9 cellular contexts compared by ENCODE assay signal in genomic region chr7:131557521-131558385, GRCh38. TPM values are rescaled to one million over a fixed set of nuclear protein-coding genes. Genes with fewer than 3 reads are reported as not detected.
DNase-seq lines count a peak whose midpoint lies in the region; ATAC-seq and TF ChIP-seq lines count a peak whose summit lies in the region.
"Had no signal": no experiment of that assay in that cellular context is flagged by ENCODE, and none has a peak within 500 bp of the region (broad histone marks: within the 10 kb centered on the region; RNA-seq: fewer than 3 reads in every experiment).

No MANE protein-coding gene starts in this region.

- POLR2A ChIA-PET in AG04449 (lab: Yijun Ruan, JAX): no interaction called here
- POLR2A ChIA-PET in IMR-90 (lab: Charles Lee; ENCODE audit: unreplicated experiment): no interaction called here

- CTCF ChIA-PET in AG04449 (lab: Yijun Ruan, JAX) (interaction anchor here (1.1 to 2.1 kb wide), 6 partner anchors 10 to 98 kb away, joined by 4 to 9 read pairs (median 5); no protein-coding TSS in a partner anchor), IMR-90 (lab: Yijun Ruan, JAX) (no interaction called here)

- no peaks in the 10 kb centered on the region for H3K9me3 Mint-ChIP-seq in stimulated activated naive CD8-positive, alpha-beta T cell treated with anti-CD3 and anti-CD28 coated beads, Interleukin-15, amount 100 ng/mL, for 72 hours

- no peak overlapping the region for H2AK5ac ChIP-seq in IMR-90 (ENCODE audit: low read depth, low read length)

- H3K23ac ChIP-seq in IMR-90 (ENCODE audit: low read depth, low read length): peak overlapping the region; percentile 58; the same call in 1 of the 2 replicates

- H4K5ac ChIP-seq in IMR-90 (ENCODE audit: low read depth, low read length): no peak overlapping the region

- peak overlapping the region; percentile 96 for H2AFZ ChIP-seq in IMR-90 (replicated peaks; ENCODE audit: low read length, poor library complexity)

- no peak overlapping the region for H2BK20ac ChIP-seq in IMR-90 (ENCODE audit: low read depth, low read length)

- no peak overlapping the region for H3K27ac Mint-ChIP-seq in stimulated activated naive CD8-positive, alpha-beta T cell treated with anti-CD3 and anti-CD28 coated beads, Interleukin-15, amount 100 ng/mL, for 72 hours

- no peak overlapping the region; the same call in 1 of the 2 replicates for H2BK120ac ChIP-seq in IMR-90 (ENCODE audit: low read depth, low read length)

- in situ Hi-C loops in IMR-90 (cut with MboI; ENCODE audit: low sequenced_read_pairs): no loop called here

- H3K4me1 ChIP-seq in IMR-90 (ENCODE audit: control insufficient read depth, insufficient read depth, low read length) (0 out of 2 replicates have a peak, but pooled peaks cover 4% of the 10 kb centered on the region), ectodermal cell (ENCODE audit: control insufficient read depth, insufficient read depth, low read length) (peaks cover 13% of the 10 kb centered on the region), muscle layer of duodenum (ENCODE audit: control insufficient read depth in 1 of 2, insufficient read depth in 2 of 2, low read length in 2 of 2) (peaks cover 0 to 19% of the 10 kb centered on the region in 2 donors)

- H3K36me3 ChIP-seq in IMR-90 (ENCODE audit: control insufficient read depth, insufficient read depth, low read length) (no peaks in the 10 kb centered on the region), ectodermal cell (ENCODE audit: control insufficient read depth, insufficient read depth, low read length) (no peaks in the 10 kb centered on the region), muscle layer of duodenum (ENCODE audit: control insufficient read depth in 1 of 2, insufficient read depth in 2 of 2, low read length in 2 of 2) (no peaks in the 10 kb centered on the region)

- peak overlapping the region; percentile 64 for H3K4me2 ChIP-seq in IMR-90 (ENCODE audit: low read depth, low read length)

- no peak overlapping the region for H2BK15ac ChIP-seq in IMR-90 (ENCODE audit: low read depth, low read length)

- H3K9me3 ChIP-seq in IMR-90 (ENCODE audit: control insufficient read depth, insufficient read depth, low read length) (no peaks in the 10 kb centered on the region), ectodermal cell (ENCODE audit: control insufficient read depth, low read length) (no peaks in the 10 kb centered on the region), muscle layer of duodenum (ENCODE audit: control insufficient read depth in 1 of 2, low read length in 2 of 2) (no peaks in the 10 kb centered on the region)

- peak overlapping the region; percentile 12 for H4K91ac ChIP-seq in IMR-90 (ENCODE audit: insufficient read depth, low read depth, low read length)

- peak overlapping the region; percentile 42 for H2AK9ac ChIP-seq in IMR-90 (replicated peaks; ENCODE audit: low read depth, low read length, poor library complexity)

- peaks cover 6% of the 10 kb centered on the region; the same call in 1 of the 2 replicates for H3K9me1 ChIP-seq in IMR-90 (ENCODE audit: insufficient read depth, low read length)

- H3K14ac ChIP-seq in IMR-90 (replicated peaks; ENCODE audit: low read depth, low read length): no peak overlapping the region

- peaks cover 0 to 11% of the 10 kb centered on the region in 2 experiments; a peak in 2 of 4 replicates for H3K79me1 ChIP-seq in IMR-90 (ENCODE audit: low read depth in 1 of 2, low read length in 2 of 2)

- H3K18ac ChIP-seq in IMR-90 (ENCODE audit: low read depth, low read length): no peak overlapping the region

- no peak for DNase-seq in AG04449 (ENCODE audit: low read depth, low spot score)
- DNase-seq in IMR-90: no peak
- no peak for DNase-seq in NCI-H774 (lab: John Stamatoyannopoulos, UW)
- no peak for DNase-seq in stimulated activated naive CD8-positive, alpha-beta T cell treated with anti-CD3 and anti-CD28 coated beads, Interleukin-15, amount 100 ng/mL, for 72 hours
- DNase-seq: cerebellar nuclear complex had no signal

- H3K4me3 Mint-ChIP-seq in stimulated activated naive CD8-positive, alpha-beta T cell treated with anti-CD3 and anti-CD28 coated beads, Interleukin-15, amount 100 ng/mL, for 72 hours: no peak overlapping the region

- peaks cover 21% of the 10 kb centered on the region for H3K4me1 Mint-ChIP-seq in stimulated activated naive CD8-positive, alpha-beta T cell treated with anti-CD3 and anti-CD28 coated beads, Interleukin-15, amount 100 ng/mL, for 72 hours

- dilution Hi-C loops in IMR-90 (cut with HindIII; ENCODE audit: low sequenced_read_pairs, unreplicated experiment): no loop called here

- TF ChIP-seq CTCF in AG04449 (IDR thresholded peaks at IDR 0.05; ENCODE audit: insufficient read depth, low read length, missing control alignments) (no peak), IMR-90 (conservative IDR thresholded peaks at IDR 0.05; ENCODE audit: low read depth, low read length) (no peak)

- no peak overlapping the region for H3K4ac ChIP-seq in IMR-90 (ENCODE audit: low read depth, low read length)

- H3K9ac ChIP-seq in IMR-90 (ENCODE audit: low read depth, low read length): no peak overlapping the region

- BruUV-seq in IMR-90 (replicated peaks; lab: Mats Ljungman, UMichigan): no TSS peak

- no peak for TF ChIP-seq POLR2A in IMR-90 (IDR thresholded peaks at IDR 0.05; ENCODE audit: low read depth, low read length)

- peaks cover 66% of the 10 kb centered on the region for H3K27me3 Mint-ChIP-seq in stimulated activated naive CD8-positive, alpha-beta T cell treated with anti-CD3 and anti-CD28 coated beads, Interleukin-15, amount 100 ng/mL, for 72 hours

- H3K4me3 ChIP-seq in AG04449 (ENCODE audit: low read depth, low read length): peak overlapping the region; percentile 48
- H3K4me3 ChIP-seq in IMR-90 (ENCODE audit: insufficient read depth, low read depth, low read length): peak overlapping the region; percentile 11; the same call in 1 of the 2 replicates
- H3K4me3 ChIP-seq in ectodermal cell (ENCODE audit: insufficient read depth, low read depth, low read length): peak overlapping the region; percentile 47
- peak overlapping the region; percentile 50 to 79 for H3K4me3 ChIP-seq in muscle layer of duodenum (ENCODE audit: low read depth in 1 of 2, low read length in 2 of 2)

- no peaks in the 10 kb centered on the region for H4K20me1 ChIP-seq in IMR-90 (ENCODE audit: insufficient read depth, low read length)

- intact Hi-C loops in IMR-90 (cut with micrococcal nuclease): loop anchor here (2.0 kb wide), 1 partner anchor 97 kb away; no protein-coding TSS in a partner anchor

- no CpG with 5 or more reads among the region's 32 CpGs for WGBS in IMR-90 (ENCODE audit: extremely low coverage in 2 of 2, insufficient read length in 1 of 2), 2 experiments
- 1% methylated on average over 29 to 31 of the region's 32 CpGs for WGBS in ectodermal cell, 2 experiments

- H2BK5ac ChIP-seq in IMR-90 (ENCODE audit: low read depth, low read length, poor library complexity, severe bottlenecking): no peak overlapping the region

- peak; percentile 18 for ATAC-seq in IMR-90 (ENCODE audit: low read depth)
- no peak for ATAC-seq in stimulated activated naive CD8-positive, alpha-beta T cell treated with anti-CD3 and anti-CD28 coated beads, Interleukin-15, amount 100 ng/mL, for 72 hours
- no peak for ATAC-seq in GM21360 (IDR thresholded peaks at IDR 0.05; ENCODE audit: unreplicated experiment)
- ATAC-seq in GM18870 (IDR thresholded peaks at IDR 0.05; ENCODE audit: unreplicated experiment): no peak

- H4K8ac ChIP-seq in IMR-90 (ENCODE audit: low read depth in 2 of 2, low read length in 2 of 2): peak overlapping the region in 1 of 2 experiments; percentile 66; a peak in 2 of 4 replicates

- TF ChIP-seq RAD21 in IMR-90 (IDR thresholded peaks at IDR 0.05; ENCODE audit: low read length): no peak

- no peak overlapping the region for H3K27ac ChIP-seq in IMR-90 (ENCODE audit: insufficient read depth, low read length)
- H3K27ac ChIP-seq in ectodermal cell (ENCODE audit: insufficient read depth, low read depth, low read length, poor library complexity, severe bottlenecking): no peak overlapping the region
- H3K27ac ChIP-seq in muscle layer of duodenum (ENCODE audit: low read length): no peak overlapping the region

- peaks cover 35% of the 10 kb centered on the region; the same call in 1 of the 2 replicates for H3K27me3 ChIP-seq in IMR-90 (ENCODE audit: control insufficient read depth, insufficient read depth, low read length)
- peaks cover 15% of the 10 kb centered on the region for H3K27me3 ChIP-seq in ectodermal cell (ENCODE audit: control insufficient read depth, insufficient read depth, low read length, poor library complexity, severe bottlenecking)
- no peaks in the 10 kb centered on the region for H3K27me3 ChIP-seq in muscle layer of duodenum (ENCODE audit: low read depth, low read length)

- H3K56ac ChIP-seq in IMR-90 (ENCODE audit: extremely low read depth, insufficient read depth, low read length): no peak overlapping the region

TF ChIP-seq in IMR-90, 13 proteins besides CTCF, POLR2A, EP300 and RAD21 (continues in another document):
- TF ChIP-seq MXI1 (IDR thresholded peaks at IDR 0.05; ENCODE audit: borderline replicate concordance, low read depth, low read length) (no peak), FOS (IDR thresholded peaks at IDR 0.05; ENCODE audit: low read depth, low read length) (no peak), USF2 (IDR thresholded peaks at IDR 0.05; ENCODE audit: low read depth, low read length) (no peak), CHD1 (IDR thresholded peaks at IDR 0.05; ENCODE audit: low read depth, low read length) (no peak), BHLHE40 (IDR thresholded peaks at IDR 0.05; ENCODE audit: low read depth, low read length) (0 out of 2 replicates have a peak, but pooled peaks have one; percentile 12), RFX5 (IDR thresholded peaks at IDR 0.05; ENCODE audit: low read depth, low read length) (no peak), MAFK (IDR thresholded peaks at IDR 0.05; ENCODE audit: low read depth, low read length) (no peak)

RNA-seq across cellular contexts. Expression of gene PODXL, which starts 1.3 kb away (rescaled TPM):
- total RNA-seq in IMR-90 (2012; rRNA removed): 1.3 and 1.4 TPM in 2 replicates
- 3.8 and 4.2 TPM in 2 replicates for polyA plus RNA-seq in IMR-90 (2012; rRNA removed)
- 1.9 and 2.1 TPM in 2 replicates for polyA plus RNA-seq in IMR-90 (2012; cell fraction: cytosol; rRNA removed)
- 6.7 and 7.8 TPM in 2 replicates for polyA plus RNA-seq in IMR-90 (2012; cell fraction: nucleus; rRNA removed; ENCODE audit: low replicate concordance)
- polyA plus RNA-seq in ectodermal cell (2013, experiment 1 of 4): 221 TPM
- 171 TPM for polyA plus RNA-seq in ectodermal cell (2013, experiment 2 of 4)
- 162 TPM for polyA plus RNA-seq in ectodermal cell (2013, experiment 3 of 4)
- 157 TPM for polyA plus RNA-seq in ectodermal cell (2013, experiment 4 of 4)

Comparison
In these comparisons a context has a peak if more than half of its experiments do, and no peak if none do; other contexts are left out.
1. H3K4me3 ChIP-seq: peak in every context shown above with its lines; median percentile 64 in muscle layer of duodenum; 48 in AG04449; 47 in ectodermal cell; 11 in IMR-90.